ENCODE assay signal across 19 cellular contexts in genomic region chr10:105328441-105328840, GRCh38.
"Had no signal": no experiment of that assay in that cellular context is flagged by ENCODE, and none has a peak within 500 bp of the region (broad histone marks: within the 10 kb centered on the region; RNA-seq: fewer than 3 reads in every experiment).

No MANE protein-coding gene starts in this region.

- H3K9me3 Mint-ChIP-seq: activated T-cell treated with anti-CD3 and anti-CD28 coated beads, Interleukin-2, amount 50 U/mL, for 4 hours; T-helper 1 cell treated with Interleukin-12 subunit alpha and Interleukin-12 subunit beta and Interleukin-4 antibody, amounts not matched to agents 30 μg/mL and 1 μg/mL, for 36 hours had no signal

- ATAC-seq: activated T-cell treated with anti-CD3 and anti-CD28 coated beads, Interleukin-2, amount 50 U/mL, for 4 hours; effector memory CD8-positive, alpha-beta T cell; gastrocnemius medialis; heart left ventricle; left lobe of liver; naive thymus-derived CD8-positive, alpha-beta T cell; stimulated activated effector memory CD8-positive, alpha-beta T cell treated with anti-CD3 and anti-CD28 coated beads, Interleukin-12 subunit alpha, Interleukin-12 subunit beta, amount 100 ng/mL, for 72 hours had no signal

- H3K36me3 ChIP-seq: gastrocnemius medialis, heart left ventricle, neutrophil, tibial artery, uterus had no signal

- H3K27ac ChIP-seq: gastrocnemius medialis, heart left ventricle, neutrophil, parathyroid adenoma, tibial artery, uterus had no signal

- H3K4me1 Mint-ChIP-seq: activated CD4-positive, alpha-beta memory T cell treated with anti-CD3 and anti-CD28 coated beads, Interleukin-2, amount 10 ng/mL, durations not matched to agents 7 days and 5 days; naive thymus-derived CD8-positive, alpha-beta T cell; stimulated activated effector memory CD8-positive, alpha-beta T cell treated with anti-CD3 and anti-CD28 coated beads, Interleukin-12 subunit alpha, Interleukin-12 subunit beta, amount 100 ng/mL, for 72 hours had no signal

- H3K36me3 Mint-ChIP-seq: naive thymus-derived CD8-positive, alpha-beta T cell; stimulated activated effector memory CD8-positive, alpha-beta T cell treated with anti-CD3 and anti-CD28 coated beads, Interleukin-12 subunit alpha, Interleukin-12 subunit beta, amount 100 ng/mL, for 72 hours had no signal

- H3K27ac Mint-ChIP-seq: activated CD4-positive, alpha-beta memory T cell treated with anti-CD3 and anti-CD28 coated beads, Interleukin-2, amount 10 ng/mL, durations not matched to agents 7 days and 5 days; dendritic cell treated with granulocyte-macrophage colony-stimulating factor and Interleukin-4, amounts not matched to agents 40 ng/mL and 50 ng/mL, for 4 days; effector memory CD8-positive, alpha-beta T cell; naive thymus-derived CD8-positive, alpha-beta T cell; stimulated activated effector memory CD8-positive, alpha-beta T cell treated with anti-CD3 and anti-CD28 coated beads, Interleukin-12 subunit alpha, Interleukin-12 subunit beta, amount 100 ng/mL, for 72 hours; T-helper 1 cell treated with Interleukin-12 subunit alpha and Interleukin-12 subunit beta and Interleukin-4 antibody, amounts not matched to agents 30 μg/mL and 1 μg/mL, for 36 hours had no signal

- H3K27me3 Mint-ChIP-seq: activated CD4-positive, alpha-beta memory T cell treated with anti-CD3 and anti-CD28 coated beads, Interleukin-2, amount 10 ng/mL, durations not matched to agents 7 days and 5 days; dendritic cell treated with granulocyte-macrophage colony-stimulating factor and Interleukin-4, amounts not matched to agents 40 ng/mL and 50 ng/mL, for 4 days; effector memory CD8-positive, alpha-beta T cell had no signal

- H3K4me1 ChIP-seq: gastrocnemius medialis, heart left ventricle, parathyroid adenoma, tibial artery, uterus had no signal

- H3K27me3 ChIP-seq: gastrocnemius medialis, heart left ventricle, neutrophil, tibial artery, uterus had no signal

- H2AFZ ChIP-seq: parathyroid adenoma had no signal

- H3K4me3 Mint-ChIP-seq: activated CD4-positive, alpha-beta memory T cell treated with anti-CD3 and anti-CD28 coated beads, Interleukin-2, amount 10 ng/mL, durations not matched to agents 7 days and 5 days; activated T-cell treated with anti-CD3 and anti-CD28 coated beads, Interleukin-2, amount 50 U/mL, for 4 hours; dendritic cell treated with granulocyte-macrophage colony-stimulating factor and Interleukin-4, amounts not matched to agents 40 ng/mL and 50 ng/mL, for 4 days; effector memory CD8-positive, alpha-beta T cell; naive thymus-derived CD8-positive, alpha-beta T cell; stimulated activated effector memory CD8-positive, alpha-beta T cell treated with anti-CD3 and anti-CD28 coated beads, Interleukin-12 subunit alpha, Interleukin-12 subunit beta, amount 100 ng/mL, for 72 hours; T-helper 1 cell treated with Interleukin-12 subunit alpha and Interleukin-12 subunit beta and Interleukin-4 antibody, amounts not matched to agents 30 μg/mL and 1 μg/mL, for 36 hours had no signal

- H3K9ac ChIP-seq: parathyroid adenoma had no signal

- H3K4me3 ChIP-seq: gastrocnemius medialis, heart left ventricle, tibial artery, uterus had no signal

- DNase-seq: activated CD4-positive, alpha-beta memory T cell treated with anti-CD3 and anti-CD28 coated beads, Interleukin-2, amount 10 ng/mL, durations not matched to agents 7 days and 5 days; activated CD4-positive, alpha-beta T cell treated with anti-CD3 and anti-CD28 coated beads for 4 hours; activated effector memory CD4-positive, alpha-beta T cell treated with Interleukin-2 at 50 U/mL for 16 hours; activated naive CD4-positive, alpha-beta T cell treated with anti-CD3 and anti-CD28 coated beads, Interleukin-2, amount 50 U/mL, for 16 hours; activated T-cell treated with anti-CD3 and anti-CD28 coated beads, Interleukin-2, amount 50 U/mL, for 4 hours; effector memory CD8-positive, alpha-beta T cell; gastrocnemius medialis; heart left ventricle; islet precursor cell; mammary epithelial cell; naive thymus-derived CD8-positive, alpha-beta T cell; tibial artery; uterus had no signal

- H3K9me3 ChIP-seq: gastrocnemius medialis, heart left ventricle, neutrophil, tibial artery, uterus had no signal
